Comparison of ENCODE assay signal across 18 cellular contexts in genomic region chr2:47561906-47562305, GRCh38. TPM values are rescaled to one million over a fixed set of nuclear protein-coding genes. Genes with fewer than 3 reads are reported as not detected.
DNase-seq lines count a peak whose midpoint lies in the region; ATAC-seq, FAIRE-seq and TF ChIP-seq lines count a peak whose summit lies in the region.
"Had no signal": no experiment of that assay in that cellular context is flagged by ENCODE, and none has a peak within 500 bp of the region (broad histone marks: within the 10 kb centered on the region; RNA-seq: fewer than 3 reads in every experiment).

No MANE protein-coding gene starts in this region.

- H3K36me3 ChIP-seq in endodermal cell (ENCODE audit: control insufficient read depth, insufficient read depth, low read length): peaks cover 100% of the 10 kb centered on the region

- H3K27ac ChIP-seq in endodermal cell (ENCODE audit: low read depth, low read length): no peak overlapping the region

- H3K27me3 Mint-ChIP-seq in endodermal cell (ENCODE audit: insufficient read depth): no peaks in the 10 kb centered on the region
- H3K27me3 Mint-ChIP-seq in activated CD8-positive, alpha-beta T cell treated with anti-CD3 and anti-CD28 coated beads for 36 hours: peaks cover 3% of the 10 kb centered on the region

- H3K4me1 Mint-ChIP-seq in endodermal cell: peaks cover 60% of the 10 kb centered on the region
- no peaks in the 10 kb centered on the region for H3K4me1 Mint-ChIP-seq in activated CD8-positive, alpha-beta T cell treated with anti-CD3 and anti-CD28 coated beads for 36 hours (ENCODE audit: low read depth)

- H3K4me3 ChIP-seq in endodermal cell (ENCODE audit: low read length): no peak overlapping the region

- no peak overlapping the region for H3K9ac ChIP-seq in endodermal cell (ENCODE audit: extremely low read depth, low read length, poor library complexity, severe bottlenecking)

- DNase-seq in HT1080 (ENCODE audit: low read depth): peak; percentile 17
- peak; percentile 20 for DNase-seq in RCC 7860 (ENCODE audit: low spot score)
- peak; percentile 54 for DNase-seq in endodermal cell
- peak; percentile 73 for DNase-seq in kidney tubule cell (ENCODE audit: low spot score)
- DNase-seq in NK-92 treated with Interleukin-12 subunit alpha and Interleukin-12 subunit beta, amount 100 ng/mL, for 24 hours (lab: John Stamatoyannopoulos, UW): no peak
- DNase-seq in 8988T: no peak
- DNase-seq in activated CD8-positive, alpha-beta T cell treated with anti-CD3 and anti-CD28 coated beads for 36 hours: no peak
- no peak for DNase-seq in NCI-H2196 (lab: John Stamatoyannopoulos, UW; ENCODE audit: unreplicated experiment)
- DNase-seq: C1 segment of cervical spinal cord; CD8-positive, alpha-beta T cell; GDM1; NCI-H1105; NCI-H2029 treated with DMSO at 0.1 percent for 48 hours; NCI-H524 treated with DMSO at 0.1 percent for 48 hours; NCI-H82; Right ventricle myocardium superior had no signal

- intact Hi-C loops in activated CD8-positive, alpha-beta T cell treated with anti-CD3 and anti-CD28 coated beads for 36 hours (cut with micrococcal nuclease): no loop called here

- H3K9me3 Mint-ChIP-seq in endodermal cell: no peaks in the 10 kb centered on the region
- H3K9me3 Mint-ChIP-seq in activated CD8-positive, alpha-beta T cell treated with anti-CD3 and anti-CD28 coated beads for 36 hours: no peaks in the 10 kb centered on the region
- H3K9me3 Mint-ChIP-seq: CD8-positive, alpha-beta T cell had no signal

- no peak for TF ChIP-seq CTCF in endodermal cell (conservative IDR thresholded peaks at IDR 0.05)
- TF ChIP-seq CTCF in activated CD8-positive, alpha-beta T cell treated with anti-CD3 and anti-CD28 coated beads for 36 hours (IDR thresholded peaks at IDR 0.05): no peak

- ATAC-seq in activated CD8-positive, alpha-beta T cell treated with anti-CD3 and anti-CD28 coated beads for 36 hours: no peak
- ATAC-seq: CD8-positive, alpha-beta T cell had no signal

- POLR2A ChIA-PET in activated CD8-positive, alpha-beta T cell treated with anti-CD3 and anti-CD28 coated beads for 36 hours (lab: Charles Lee): interaction anchor here (0.7 kb wide), 1 partner anchor 140 kb away, joined by 3 read pairs; no protein-coding TSS in a partner anchor

- 93 to 95% methylated on average over 3 of the region's 3 CpGs for WGBS in endodermal cell (ENCODE audit: insufficient coverage in 1 of 2, insufficient read length in 1 of 2), 2 experiments

- peaks cover 64% of the 10 kb centered on the region for H3K36me3 Mint-ChIP-seq in endodermal cell (ENCODE audit: low read depth)
- no peaks in the 10 kb centered on the region for H3K36me3 Mint-ChIP-seq in activated CD8-positive, alpha-beta T cell treated with anti-CD3 and anti-CD28 coated beads for 36 hours (ENCODE audit: low read depth)
- H3K36me3 Mint-ChIP-seq: CD8-positive, alpha-beta T cell had no signal

- H3K4me3 Mint-ChIP-seq in endodermal cell: no peak overlapping the region
- H3K4me3 Mint-ChIP-seq in activated CD8-positive, alpha-beta T cell treated with anti-CD3 and anti-CD28 coated beads for 36 hours: no peak overlapping the region
- H3K4me3 Mint-ChIP-seq: CD8-positive, alpha-beta T cell had no signal

- H3K9me3 ChIP-seq in endodermal cell (ENCODE audit: control insufficient read depth, low read length): no peaks in the 10 kb centered on the region

- H3K4me1 ChIP-seq in endodermal cell (ENCODE audit: control insufficient read depth, insufficient read depth, low read length): peaks cover 9% of the 10 kb centered on the region

- FAIRE-seq in RCC 7860 (lab: Jason Lieb, UNC): no peak
- FAIRE-seq: GM18507, H1 had no signal

- H3K27me3 ChIP-seq in endodermal cell (ENCODE audit: control insufficient read depth, insufficient read depth, low read length, poor library complexity, severe bottlenecking): no peaks in the 10 kb centered on the region

- CTCF ChIA-PET in activated CD8-positive, alpha-beta T cell treated with anti-CD3 and anti-CD28 coated beads for 36 hours (lab: Charles Lee): no interaction called here

- H3K27ac Mint-ChIP-seq in endodermal cell: peak overlapping the region; percentile 18
- H3K27ac Mint-ChIP-seq in activated CD8-positive, alpha-beta T cell treated with anti-CD3 and anti-CD28 coated beads for 36 hours: no peak overlapping the region
- H3K27ac Mint-ChIP-seq: CD8-positive, alpha-beta T cell had no signal

RNA-seq across cellular contexts. Expression of gene KCNK12, which starts 8.9 kb away (rescaled TPM):
- 0.03 and 0.05 TPM in 2 replicates for total RNA-seq in HT1080 (2014; rRNA removed; shearing (Covaris generic))
- polyA plus RNA-seq in HT1080 (2015; cell fraction: cytosol; rRNA removed): not detected in 2 replicates
- not detected in 2 replicates for polyA plus RNA-seq in HT1080 (2015; cell fraction: nucleus; rRNA removed)
- total RNA-seq in endodermal cell: 10 to 100 TPM; 52.3 to 79.0 TPM
- 16.1 TPM for polyA plus RNA-seq in endodermal cell (2013, experiment 1 of 2)
- 16.9 TPM for polyA plus RNA-seq in endodermal cell (2013, experiment 2 of 2)
- under 1 TPM; 0.45 to 0.54 TPM for total RNA-seq in activated CD8-positive, alpha-beta T cell treated with anti-CD3 and anti-CD28 coated beads for 36 hours

Comparison
In these comparisons a context has a peak if more than half of its experiments do, and no peak if none do; other contexts are left out.
1. DNase-seq: peak in HT1080 (single experiment), RCC 7860 (single experiment), endodermal cell (single experiment) and kidney tubule cell (single experiment); none in NK-92 treated with Interleukin-12 subunit alpha and Interleukin-12 subunit beta, amount 100 ng/mL, for 24 hours (single experiment), 8988T (single experiment), activated CD8-positive, alpha-beta T cell treated with anti-CD3 and anti-CD28 coated beads for 36 hours (single experiment) and NCI-H2196 (single experiment).
2. RNA of gene KCNK12, which starts 8.9 kb away (total RNA-seq): 52.3 to 79.0 TPM in endodermal cell; 0.45 to 0.54 TPM in activated CD8-positive, alpha-beta T cell treated with anti-CD3 and anti-CD28 coated beads for 36 hours and 0.03 to 0.05 TPM in HT1080; every median in the first group is over 10 times any median in the second.